ENCODE assay signal across 29 cellular contexts in the genomic region with DNA sequence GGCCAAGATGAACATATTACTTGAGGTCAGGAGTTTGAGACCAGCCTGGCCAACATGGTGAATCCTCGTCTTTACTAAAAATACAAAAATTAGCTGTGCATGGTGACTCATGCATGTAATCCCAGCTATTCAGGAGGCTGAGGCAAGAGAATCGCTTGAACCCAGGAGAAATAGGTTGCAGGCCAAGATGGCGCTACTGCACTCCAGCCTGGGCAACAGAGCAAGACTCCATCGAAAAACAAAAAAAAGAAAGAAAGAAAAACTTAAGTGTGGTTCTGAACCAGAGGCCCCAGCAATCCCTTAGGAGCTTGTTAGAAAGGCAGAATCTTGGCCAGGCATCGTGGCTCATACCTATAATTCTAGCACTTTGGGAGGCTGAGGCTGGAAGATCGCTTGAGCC. TPM values are rescaled to one million over a fixed set of nuclear protein-coding genes. Genes with fewer than 3 reads are reported as not detected.
DNase-seq lines count a peak whose midpoint lies in the region; ATAC-seq, FAIRE-seq and TF ChIP-seq lines count a peak whose summit lies in the region.
"Had no signal": no experiment of that assay in that cellular context is flagged by ENCODE, and none has a peak within 500 bp of the region (broad histone marks: within the 10 kb centered on the region; RNA-seq: fewer than 3 reads in every experiment).

No MANE protein-coding gene starts in this region.

- H3K4ac ChIP-seq in H1 (replicated peaks; ENCODE audit: insufficient read length, low read depth, low read length), result no peak overlapping the region
- H3K4ac ChIP-seq in neuronal stem cell (ENCODE audit: low read length), result no peak overlapping the region

- H3K14ac ChIP-seq in H1 (ENCODE audit: insufficient read length), result no peak overlapping the region
- no peak overlapping the region for H3K14ac ChIP-seq in neuronal stem cell (ENCODE audit: low read length)

- no peak overlapping the region for H2BK120ac ChIP-seq in H1 (replicated peaks; ENCODE audit: low read depth, low read length)
- peak overlapping the region; percentile 41 for H2BK120ac ChIP-seq in neuronal stem cell (ENCODE audit: low read depth, low read length)

- H3K9me3 ChIP-seq in Caco-2 (no peaks in the 10 kb centered on the region), NT2/D1 (ENCODE audit: insufficient read depth, low read length) (peaks cover 14% of the 10 kb centered on the region), H1 (ENCODE audit: insufficient read depth in 2 of 2, low read depth in 1 of 2, low read length in 1 of 2) (0 out of 4 replicates have a peak, but pooled peaks cover 0 to 6% of the 10 kb centered on the region in 2 experiments), neuronal stem cell (replicated peaks in 1 of 2; ENCODE audit: control insufficient read depth in 2 of 2, insufficient read depth in 1 of 2, low read depth in 1 of 2, low read length in 2 of 2) (no peaks in the 10 kb centered on the region)
- H3K9me3 ChIP-seq in CD8-positive, alpha-beta memory T cell (ENCODE audit: low read length), result no peaks in the 10 kb centered on the region
- H3K9me3 ChIP-seq: BLaER1 treated with 17β-estradiol and CSF1 and Interleukin-3, amounts not matched to agents 10 nM and 100 nM; HAP-1 had no signal

- POLR2A ChIA-PET in Caco-2 (lab: Charles Lee) (no interaction called here), H1 (lab: Charles Lee; ENCODE audit: partially characterized antibody) (interaction anchor here (0.8 kb wide), 1 partner anchor 19 kb away, joined by 3 read pairs; no protein-coding TSS in a partner anchor)
- POLR2A ChIA-PET in CD8-positive, alpha-beta memory T cell (lab: Charles Lee), result no interaction called here

- H3K23ac ChIP-seq in H1 (ENCODE audit: insufficient read length) (no peak overlapping the region), neuronal stem cell (ENCODE audit: low read depth, low read length, poor library complexity) (no peak overlapping the region)

- FAIRE-seq in H1 (lab: Jason Lieb, UNC), result no peak
- FAIRE-seq: GM12891, RCC 7860 had no signal

- H2AK5ac ChIP-seq in H1 (ENCODE audit: low read depth, low read length), result 0 out of 2 replicates have a peak overlapping the region, but pooled peaks have one; percentile 34
- H2AK5ac ChIP-seq in neuronal stem cell (ENCODE audit: low read depth, low read length), result no peak overlapping the region

- TF ChIP-seq RAD21 in H1 (IDR thresholded peaks at IDR 0.05 in 1 of 2, conservative IDR thresholded peaks at IDR 0.05 in 1 of 2; ENCODE audit: low read depth in 2 of 2, low read length in 2 of 2), result no peak

- no peak overlapping the region for H3K27ac ChIP-seq in H1 (ENCODE audit: low read depth, low read length)
- no peak overlapping the region for H3K27ac ChIP-seq in neuronal stem cell (replicated peaks; ENCODE audit: low read length)
- H3K27ac ChIP-seq in CD8-positive, alpha-beta memory T cell (ENCODE audit: low read depth, low read length), result no peak overlapping the region
- H3K27ac ChIP-seq: BLaER1 treated with 17β-estradiol and CSF1 and Interleukin-3, amounts not matched to agents 10 nM and 100 nM; GM23248; SK-N-MC had no signal

- 0 out of 2 replicates have a peak overlapping the region, but pooled peaks have one; percentile 56 for H2BK5ac ChIP-seq in H1 (ENCODE audit: low read depth, low read length)
- H2BK5ac ChIP-seq in neuronal stem cell (ENCODE audit: low read length), result no peak overlapping the region

- no peaks in the 10 kb centered on the region for H3K79me2 ChIP-seq in H1 (ENCODE audit: control insufficient read depth in 1 of 2, insufficient read depth in 2 of 2, low read length in 2 of 2)

- no peaks in the 10 kb centered on the region for H3K36me3 ChIP-seq in Caco-2 (ENCODE audit: control insufficient read depth, insufficient read depth, low read length)
- H3K36me3 ChIP-seq in NT2/D1 (ENCODE audit: insufficient read depth, insufficient read length, low read length), result no peaks in the 10 kb centered on the region
- no peaks in the 10 kb centered on the region for H3K36me3 ChIP-seq in H1 (ENCODE audit: control insufficient read depth in 2 of 4, insufficient read depth in 4 of 4, low read length in 3 of 4)
- no peaks in the 10 kb centered on the region for H3K36me3 ChIP-seq in neuronal stem cell (replicated peaks in 1 of 2; ENCODE audit: control insufficient read depth in 2 of 2, insufficient read depth in 2 of 2, low read length in 2 of 2)
- H3K36me3 ChIP-seq in CD8-positive, alpha-beta memory T cell (ENCODE audit: insufficient read depth, low read length), result no peaks in the 10 kb centered on the region
- H3K36me3 ChIP-seq: BLaER1 treated with 17β-estradiol and CSF1 and Interleukin-3, amounts not matched to agents 10 nM and 100 nM; HAP-1 had no signal

- CTCF ChIA-PET in Caco-2 (lab: Charles Lee) (no interaction called here), H1 (lab: Charles Lee; ENCODE audit: partially characterized antibody) (interaction anchor here (0.7 to 1.2 kb wide), 2 partner anchors 15 to 32 kb away, joined by 3 read pairs; no protein-coding TSS in a partner anchor)
- CTCF ChIA-PET in CD8-positive, alpha-beta memory T cell (lab: Charles Lee), result no interaction called here

- WGBS in H1 (ENCODE audit: extremely low coverage in 1 of 2, insufficient coverage in 1 of 2, insufficient read length in 1 of 2, insufficient replicate concordance in 2 of 2, low coverage in 1 of 2, low lambda C conversion rate in 2 of 2, missing lambda C conversion rate in 1 of 2), 2 experiments, result 84% methylated on average over 6 of the region's 6 CpGs; no CpG with 5 or more reads in 1 of the 2 experiments
- WGBS in neuronal stem cell (ENCODE audit: extremely low coverage in 2 of 2, insufficient read length in 2 of 2, insufficient replicate concordance in 1 of 2), 2 donors, result no CpG with 5 or more reads among the region's 6 CpGs

- H3K27ac Mint-ChIP-seq in Caco-2 (ENCODE audit: unreplicated experiment), result peak overlapping the region; percentile 12
- no peak overlapping the region for H3K27ac Mint-ChIP-seq in CD8-positive, alpha-beta memory T cell
- H3K27ac Mint-ChIP-seq: IgD-negative memory B cell had no signal

- H3K4me2 ChIP-seq in H1 (ENCODE audit: insufficient read depth in 1 of 2, low read depth in 2 of 2, low read length in 2 of 2) (no peak overlapping the region), neuronal stem cell (ENCODE audit: insufficient read depth, low read length, poor library complexity, severe bottlenecking) (no peak overlapping the region)
- H3K4me2 ChIP-seq: BLaER1 treated with 17β-estradiol and CSF1 and Interleukin-3, amounts not matched to agents 10 nM and 100 nM had no signal

- DNase-seq in Caco-2 (no peak), NT2/D1 (ENCODE audit: low read depth, low spot score) (no peak), H1 (ENCODE audit: low read depth in 1 of 2, low spot score in 2 of 2) (no peak), neuronal stem cell (ENCODE audit: low spot score) (no peak), NCI-H1092 (lab: John Stamatoyannopoulos, UW) (no peak), ACHN (no peak)
- no peak for DNase-seq in CD8-positive, alpha-beta memory T cell
- DNase-seq: CD4-positive, alpha-beta memory T cell; DMS 273 treated with DMSO at 0.1 percent for 48 hours; EL; GF-D8; GM23248; NCI-H1048; NCI-H1417 treated with DMSO at 0.1 percent for 48 hours; NCI-H2081 treated with DMSO at 0.1 percent for 48 hours; NCI-H2171; NCI-H226; OCI-M1; SIG-M5; SW 1271 had no signal

- H2BK20ac ChIP-seq in H1 (ENCODE audit: low read length), result no peak overlapping the region; the same call in 1 of the 2 replicates

- intact Hi-C loops in Caco-2 (cut with micrococcal nuclease; ENCODE audit: unreplicated experiment), result no loop called here

- TF ChIP-seq EP300 in H1 (IDR thresholded peaks at IDR 0.05; ENCODE audit: borderline replicate concordance in 1 of 2, low read depth in 2 of 2, low read length in 2 of 2), result no peak

- BruUV-seq in Caco-2 (replicated peaks; lab: Mats Ljungman, UMichigan), result no TSS peak

- TF ChIP-seq CTCF in Caco-2 (IDR thresholded peaks at IDR 0.05; ENCODE audit: insufficient read depth in 1 of 2, low read depth in 1 of 2, low read length in 1 of 2, severe bottlenecking in 1 of 2, unreplicated experiment in 1 of 2) (no peak), H1 (IDR thresholded peaks at IDR 0.05; ENCODE audit: control extremely low read depth in 1 of 3, insufficient read depth in 1 of 3, low read depth in 1 of 3, low read length in 3 of 3) (no peak)

- H3K4me1 ChIP-seq in Caco-2 (no peaks in the 10 kb centered on the region), NT2/D1 (ENCODE audit: insufficient read depth, insufficient read length) (no peaks in the 10 kb centered on the region), H1 (replicated peaks in 1 of 4; ENCODE audit: control insufficient read depth in 3 of 4, insufficient read depth in 4 of 4, low read length in 3 of 4) (no peaks in the 10 kb centered on the region), neuronal stem cell (ENCODE audit: control insufficient read depth in 2 of 2, insufficient read depth in 1 of 2, low read depth in 1 of 2, low read length in 2 of 2) (no peaks in the 10 kb centered on the region)
- no peaks in the 10 kb centered on the region for H3K4me1 ChIP-seq in CD8-positive, alpha-beta memory T cell (ENCODE audit: insufficient read depth, low read length)
- H3K4me1 ChIP-seq: BLaER1 treated with 17β-estradiol and CSF1 and Interleukin-3, amounts not matched to agents 10 nM and 100 nM; HAP-1 had no signal

- peaks cover 6% of the 10 kb centered on the region for H3K36me3 Mint-ChIP-seq in Caco-2 (ENCODE audit: insufficient read depth, unreplicated experiment)
- H3K36me3 Mint-ChIP-seq in CD8-positive, alpha-beta memory T cell, result no peaks in the 10 kb centered on the region
- H3K36me3 Mint-ChIP-seq: IgD-negative memory B cell had no signal

- H3K27me3 Mint-ChIP-seq in Caco-2 (ENCODE audit: insufficient read depth, unreplicated experiment), result no peaks in the 10 kb centered on the region
- peaks cover 6 to 27% of the 10 kb centered on the region in 2 donors for H3K27me3 Mint-ChIP-seq in CD8-positive, alpha-beta memory T cell

- H3K4me1 Mint-ChIP-seq in Caco-2 (ENCODE audit: low read depth, unreplicated experiment), result no peaks in the 10 kb centered on the region
- H3K4me1 Mint-ChIP-seq in CD8-positive, alpha-beta memory T cell, result peaks cover 0 to 2% (median 0%) of the 10 kb centered on the region in 3 donors
- H3K4me1 Mint-ChIP-seq: IgD-negative memory B cell had no signal

- H2BK12ac ChIP-seq in H1 (ENCODE audit: low read depth, low read length) (peak overlapping the region; percentile 81; the same call in 1 of the 2 replicates), neuronal stem cell (ENCODE audit: low read length) (no peak overlapping the region)

- ATAC-seq in GM19452 (IDR thresholded peaks at IDR 0.05; ENCODE audit: unreplicated experiment), result no peak

- peak overlapping the region; percentile 54 for H4K91ac ChIP-seq in H1 (replicated peaks; ENCODE audit: insufficient read length, low read length)
- H4K91ac ChIP-seq in neuronal stem cell (ENCODE audit: low read depth, low read length, poor library complexity), result no peak overlapping the region

- H3K4me3 ChIP-seq in Caco-2 (ENCODE audit: low read depth, low read length), result peak overlapping the region; percentile 27
- peak overlapping the region; percentile 15 for H3K4me3 ChIP-seq in NT2/D1 (ENCODE audit: insufficient read length, low read depth)
- no peak overlapping the region for H3K4me3 ChIP-seq in H1 (ENCODE audit: extremely low read depth in 1 of 4, insufficient read depth in 2 of 4, low read depth in 3 of 4, low read length in 4 of 4)
- no peak overlapping the region for H3K4me3 ChIP-seq in neuronal stem cell (ENCODE audit: low read length in 2 of 2)
- H3K4me3 ChIP-seq in CD8-positive, alpha-beta memory T cell (ENCODE audit: low read length), result no peak overlapping the region
- H3K4me3 ChIP-seq: BLaER1 treated with 17β-estradiol and CSF1 and Interleukin-3, amounts not matched to agents 10 nM and 100 nM; GM23248; HAP-1; SK-N-MC had no signal

- H3K9ac ChIP-seq in NT2/D1 (ENCODE audit: insufficient read length, low read depth) (no peak overlapping the region), H1 (replicated peaks in 1 of 4; ENCODE audit: extremely low read depth in 1 of 4, low read depth in 3 of 4, low read length in 3 of 4) (no peak overlapping the region), neuronal stem cell (ENCODE audit: low read depth, low read length, poor library complexity) (no peak overlapping the region)
- H3K9ac ChIP-seq: BLaER1 treated with 17β-estradiol and CSF1 and Interleukin-3, amounts not matched to agents 10 nM and 100 nM; GM23248 had no signal

- no peak for TF ChIP-seq POLR2A in H1 (IDR thresholded peaks at IDR 0.05; ENCODE audit: control extremely low read depth in 1 of 2, low read depth in 2 of 2, low read length in 2 of 2)

- H2BK15ac ChIP-seq in H1 (ENCODE audit: low read length), result no peak overlapping the region
- H2BK15ac ChIP-seq in neuronal stem cell (ENCODE audit: low read length), result no peak overlapping the region

- no peaks in the 10 kb centered on the region for H4K20me1 ChIP-seq in H1 (replicated peaks in 1 of 2; ENCODE audit: control insufficient read depth in 1 of 2, insufficient read depth in 2 of 2, low read length in 2 of 2)
- H4K20me1 ChIP-seq: BLaER1 treated with 17β-estradiol and CSF1 and Interleukin-3, amounts not matched to agents 10 nM and 100 nM had no signal

- H2AFZ ChIP-seq in H1 (ENCODE audit: low read length), result 0 out of 2 replicates have a peak overlapping the region, but pooled peaks have one; percentile 62
- H2AFZ ChIP-seq in neuronal stem cell (ENCODE audit: low read length), result peak overlapping the region; percentile 73
- H2AFZ ChIP-seq: GM23248 had no signal

- H3K56ac ChIP-seq in H1 (replicated peaks; ENCODE audit: insufficient read length, low read depth, low read length), result no peak overlapping the region

- H4K8ac ChIP-seq in H1 (ENCODE audit: extremely low read depth, insufficient read depth, low read length) (no peak overlapping the region), neuronal stem cell (ENCODE audit: low read depth, low read length) (no peak overlapping the region)

- H3K4me3 Mint-ChIP-seq in Caco-2 (ENCODE audit: unreplicated experiment), result peak overlapping the region; percentile 80
- no peak overlapping the region for H3K4me3 Mint-ChIP-seq in CD8-positive, alpha-beta memory T cell
- H3K4me3 Mint-ChIP-seq: IgD-negative memory B cell had no signal

- H4K5ac ChIP-seq in H1 (ENCODE audit: insufficient read length, low read depth, low read length), result no peak overlapping the region

- peaks cover 18% of the 10 kb centered on the region for H3K9me3 Mint-ChIP-seq in Caco-2 (ENCODE audit: unreplicated experiment)
- H3K9me3 Mint-ChIP-seq in CD8-positive, alpha-beta memory T cell, result peaks cover 0 to 6% (median 4%) of the 10 kb centered on the region in 5 donors

- H3K23me2 ChIP-seq in H1 (ENCODE audit: low read depth, low read length), result no peaks in the 10 kb centered on the region

- in situ Hi-C loops in ACHN (cut with HindIII; ENCODE audit: low pct_ligation_motif_present, low pct_unique_long_range_greater_than_20kb, low sequenced_read_pairs), result no loop called here

- H3K79me1 ChIP-seq in H1 (ENCODE audit: low read depth, low read length), result no peaks in the 10 kb centered on the region
- no peaks in the 10 kb centered on the region for H3K79me1 ChIP-seq in neuronal stem cell (ENCODE audit: low read depth, low read length)

- H3K27me3 ChIP-seq in Caco-2 (replicated peaks; ENCODE audit: control insufficient read depth, insufficient read depth, low read length) (no peaks in the 10 kb centered on the region), NT2/D1 (ENCODE audit: insufficient read depth, insufficient read length) (no peaks in the 10 kb centered on the region), H1 (replicated peaks in 1 of 4; ENCODE audit: control insufficient read depth in 3 of 4, extremely low read depth in 1 of 4, insufficient read depth in 3 of 4, low read length in 3 of 4) (no peaks in the 10 kb centered on the region), neuronal stem cell (ENCODE audit: control insufficient read depth in 3 of 3, insufficient read depth in 3 of 3, low read depth in 1 of 3, low read length in 3 of 3) (no peaks in the 10 kb centered on the region)
- H3K27me3 ChIP-seq in CD8-positive, alpha-beta memory T cell (ENCODE audit: insufficient read depth, low read length, poor library complexity, severe bottlenecking), result no peaks in the 10 kb centered on the region
- H3K27me3 ChIP-seq: BLaER1 treated with 17β-estradiol and CSF1 and Interleukin-3, amounts not matched to agents 10 nM and 100 nM had no signal

- H3K18ac ChIP-seq in H1 (ENCODE audit: extremely low read depth, low read length), result no peak overlapping the region
- H3K18ac ChIP-seq in neuronal stem cell (ENCODE audit: low read length), result no peak overlapping the region

RNA-seq across cellular contexts. Expression of a gene that starts 24.5 kb away (rescaled TPM):
- 0.09 and 0.14 TPM in 2 replicates for total RNA-seq in Caco-2 (2022)
- 0.33 TPM in 1 of 2 replicates, not detected in the other for total RNA-seq in H1 (2021; fragmentation: NEBNext Ultra II Directional; extraction: Animal tissue kit (Norgen Biotek cat#: 25700))
- 0.05 and 0.06 TPM in 2 replicates for polyA plus RNA-seq in H1 (2011; rRNA removed)
- polyA plus RNA-seq in H1 (2011; cell fraction: cytosol; rRNA removed), result 0.17 TPM
- 0.26 TPM for polyA plus RNA-seq in H1 (2011; cell fraction: nucleus; rRNA removed)
- polyA plus RNA-seq in H1 (2012, experiment 1 of 2), result 0.03 to 0.24 TPM (median 0.04 TPM) in 4 replicates
- polyA plus RNA-seq in H1 (2012, experiment 2 of 2), result 0.03 TPM
- polyA plus RNA-seq in H1 (2013, experiment 1 of 2), result 0.04 TPM
- polyA plus RNA-seq in H1 (2013, experiment 2 of 2), result 0.09 TPM
- polyA minus RNA-seq in H1 (2011; rRNA and poly(A)+ RNA removed), result 0.28 and 1.4 TPM in 2 replicates
- not detected for polyA minus RNA-seq in H1 (2011; cell fraction: cytosol; rRNA and poly(A)+ RNA removed)
- not detected for polyA minus RNA-seq in H1 (2011; cell fraction: nucleus; rRNA and poly(A)+ RNA removed)
- polyA plus RNA-seq in neuronal stem cell (2013, experiment 1 of 2), result 0.01 TPM
- polyA plus RNA-seq in neuronal stem cell (2013, experiment 2 of 2), result 0.04 TPM
- not detected for total RNA-seq in CD8-positive, alpha-beta memory T cell
- not detected for polyA plus RNA-seq in CD8-positive, alpha-beta memory T cell
- total RNA-seq: A172; CD4-positive, alpha-beta memory T cell; GM23248 had no signal
- polyA plus RNA-seq: AG04450; CD4-positive, alpha-beta memory T cell; GM23248; IgD-negative memory B cell had no signal

RNA-seq across cellular contexts. Expression of a gene that starts 56.1 kb away (rescaled TPM):
- 11.9 and 12.3 TPM in 2 replicates for total RNA-seq in Caco-2 (2022)
- total RNA-seq in H1 (2021; fragmentation: NEBNext Ultra II Directional; extraction: Animal tissue kit (Norgen Biotek cat#: 25700)), result 6.6 and 7.0 TPM in 2 replicates
- 12.2 and 14.6 TPM in 2 replicates for polyA plus RNA-seq in H1 (2011; rRNA removed)
- polyA plus RNA-seq in H1 (2011; cell fraction: cytosol; rRNA removed), result 9.3 TPM
- polyA plus RNA-seq in H1 (2011; cell fraction: nucleus; rRNA removed), result 11.6 TPM
- polyA plus RNA-seq in H1 (2012, experiment 1 of 2), result 4.3 to 7.5 TPM (median 4.8 TPM) in 4 replicates
- polyA plus RNA-seq in H1 (2012, experiment 2 of 2), result 2.6 TPM
- 4.7 TPM for polyA plus RNA-seq in H1 (2013, experiment 1 of 2)
- 5.7 TPM for polyA plus RNA-seq in H1 (2013, experiment 2 of 2)
- polyA minus RNA-seq in H1 (2011; rRNA and poly(A)+ RNA removed), result 14.2 and 14.3 TPM in 2 replicates
- 6.1 TPM for polyA minus RNA-seq in H1 (2011; cell fraction: cytosol; rRNA and poly(A)+ RNA removed)
- polyA minus RNA-seq in H1 (2011; cell fraction: nucleus; rRNA and poly(A)+ RNA removed), result 7.1 TPM
- 17.8 TPM for polyA plus RNA-seq in neuronal stem cell (2013, experiment 1 of 2)
- polyA plus RNA-seq in neuronal stem cell (2013, experiment 2 of 2), result 16.3 TPM
- total RNA-seq in CD8-positive, alpha-beta memory T cell, result 1 to 10 TPM; 7.3 to 8.4 TPM
- 12.6 TPM for polyA plus RNA-seq in CD8-positive, alpha-beta memory T cell

Comparison
In these comparisons a context has a peak if more than half of its experiments do, and no peak if none do; other contexts are left out.
1. H3K4me3 ChIP-seq: peak in Caco-2 (single experiment) and NT2/D1 (single experiment); none in H1 (0 of 4), neuronal stem cell (0 of 2) and CD8-positive, alpha-beta memory T cell (single experiment).